ENCODE assay signal across 28 cellular contexts in genomic region chr2:18133310-18133709, GRCh38.
"Had no signal": no experiment of that assay in that cellular context is flagged by ENCODE, and none has a peak within 500 bp of the region (broad histone marks: within the 10 kb centered on the region; RNA-seq: fewer than 3 reads in every experiment).

No MANE protein-coding gene starts in this region.

- H3K36me3 ChIP-seq: left lung, lower lobe of right lung, neural progenitor cell, neutrophil, ovary, right atrium auricular region, suprapubic skin, thoracic aorta, tibial artery, upper lobe of right lung had no signal

- H2AFZ ChIP-seq: neural progenitor cell had no signal

- H3K27me3 ChIP-seq: left lung, neural progenitor cell, neutrophil, ovary, right atrium auricular region, suprapubic skin, tibial artery, upper lobe of right lung had no signal

- H3K9me3 Mint-ChIP-seq: naive B cell; natural killer cell; nephron progenitor cell; neural progenitor cell; stimulated activated naive CD8-positive, alpha-beta T cell treated with anti-CD3 and anti-CD28 coated beads, Interleukin-15, Interleukin-2, amounts not matched to agents 100 ng/mL and 50 ng/mL, for 24 hours had no signal

- H3K9me3 ChIP-seq: left lung, lower lobe of right lung, neutrophil, ovary, right atrium auricular region, suprapubic skin, thoracic aorta, tibial artery, upper lobe of right lung had no signal

- DNase-seq: hypothalamus; immature natural killer cell; kidney; left colon; left lung; lower lobe of right lung; naive B cell; natural killer cell; occipital lobe; ovary; stimulated activated CD4-positive, alpha-beta T cell treated with anti-CD3 and anti-CD28 coated beads, Interleukin-12 subunit alpha, Interleukin-12 subunit beta, amount 100 ng/mL, for 4 hours; stimulated activated CD4-positive, alpha-beta T cell treated with anti-CD3 and anti-CD28 coated beads, Interleukin-15, amount 100 ng/mL, for 24 hours; stimulated activated CD4-positive, alpha-beta T cell treated with anti-CD3 and anti-CD28 coated beads, Interleukin-2, amount 100 ng/mL, for 24 hours; stimulated activated CD4-positive, alpha-beta T cell treated with anti-CD3 and anti-CD28 coated beads, Interleukin-4, amount 100 ng/mL, for 1 hour; stimulated activated naive CD4-positive, alpha-beta T cell; tibial artery; trophoblast cell; upper lobe of right lung had no signal

- H3K27ac ChIP-seq: left lung, lower lobe of right lung, neural progenitor cell, neutrophil, ovary, right atrium auricular region, skin epidermis, suprapubic skin, thoracic aorta, tibial artery, upper lobe of right lung had no signal

- H3K4me3 Mint-ChIP-seq: immature natural killer cell; naive B cell; natural killer cell; nephron progenitor cell; neural progenitor cell; stimulated activated naive CD8-positive, alpha-beta T cell treated with anti-CD3 and anti-CD28 coated beads, Interleukin-15, Interleukin-2, amounts not matched to agents 100 ng/mL and 50 ng/mL, for 24 hours had no signal

- H3K36me3 Mint-ChIP-seq: immature natural killer cell, naive B cell, natural killer cell, neural progenitor cell had no signal

- H3K4me2 ChIP-seq: neural progenitor cell had no signal

- ATAC-seq: left colon, left lung, lower lobe of right lung, natural killer cell, sciatic nerve, upper lobe of right lung had no signal

- H3K4me1 Mint-ChIP-seq: immature natural killer cell, naive B cell, natural killer cell had no signal

- H3K4me1 ChIP-seq: left lung, lower lobe of right lung, neural progenitor cell, right atrium auricular region, suprapubic skin, tibial artery, upper lobe of right lung had no signal

- H3K9ac ChIP-seq: neural progenitor cell had no signal

- H3K4me3 ChIP-seq: left lung, lower lobe of right lung, neural progenitor cell, ovary, right atrium auricular region, skin epidermis, suprapubic skin, thoracic aorta, tibial artery, upper lobe of right lung had no signal

- H3K27ac Mint-ChIP-seq: immature natural killer cell; naive B cell; natural killer cell; neural progenitor cell; progenitor cell of endocrine pancreas; stimulated activated naive CD8-positive, alpha-beta T cell treated with anti-CD3 and anti-CD28 coated beads, Interleukin-15, Interleukin-2, amounts not matched to agents 100 ng/mL and 50 ng/mL, for 24 hours had no signal
